In the genomic region with DNA sequence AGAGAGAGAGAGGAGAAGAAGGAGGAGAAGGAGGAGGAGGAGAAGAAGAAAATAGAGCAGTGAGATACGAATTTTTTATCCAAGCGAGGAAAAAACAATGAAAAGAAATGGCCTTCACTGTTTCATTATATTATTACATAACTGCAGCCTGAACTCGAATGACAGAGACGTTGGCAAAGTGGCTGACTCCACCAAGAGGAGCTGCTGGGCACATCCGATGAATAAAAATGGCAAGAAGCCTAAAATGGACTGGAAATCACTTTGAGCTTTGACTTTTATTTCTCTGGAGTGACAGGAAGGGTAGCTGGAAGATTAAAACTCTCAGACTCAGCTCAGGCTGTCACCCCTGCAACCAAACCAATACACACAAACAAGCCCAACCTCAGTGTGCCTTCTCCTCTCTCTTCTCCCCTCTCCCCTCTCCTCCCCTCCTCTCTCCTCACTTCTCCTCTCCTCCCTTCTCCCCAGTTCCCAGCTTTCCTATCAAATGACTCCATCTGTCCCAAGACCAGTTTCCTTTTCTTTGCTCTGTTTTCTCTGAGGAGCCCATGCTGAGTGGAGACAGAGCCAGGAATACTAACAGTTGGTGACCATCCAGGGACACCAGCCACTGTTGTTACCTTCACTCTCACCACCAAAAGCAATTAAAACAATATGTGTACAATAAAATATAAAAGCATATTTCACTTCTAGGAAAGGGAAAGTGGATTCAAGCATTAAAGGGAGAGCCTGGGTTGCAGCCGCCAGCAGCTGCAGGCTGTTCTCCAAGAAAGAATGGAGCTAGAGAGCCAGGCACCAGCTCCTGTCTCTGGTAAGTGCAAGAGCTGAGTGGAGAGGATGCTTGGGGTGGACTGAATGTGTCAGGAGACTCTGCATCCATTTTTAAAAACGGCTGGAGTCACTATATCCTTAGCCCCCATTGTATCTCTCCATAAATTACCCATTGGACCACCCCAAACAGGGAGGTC, we compare ENCODE assay signal across 1 cellular context.
TF ChIP-seq lines count a peak whose summit lies in the region.

No MANE protein-coding gene starts in this region.

TF ChIP-seq in A549, 52 proteins besides CTCF, POLR2A, EP300 and RAD21 (continued from another document):
- no peak for TF ChIP-seq MYC (IDR thresholded peaks at IDR 0.05; ENCODE audit: borderline replicate concordance, low read length)
